Comparison of ENCODE assay signal across 9 cellular contexts in the genomic region with DNA sequence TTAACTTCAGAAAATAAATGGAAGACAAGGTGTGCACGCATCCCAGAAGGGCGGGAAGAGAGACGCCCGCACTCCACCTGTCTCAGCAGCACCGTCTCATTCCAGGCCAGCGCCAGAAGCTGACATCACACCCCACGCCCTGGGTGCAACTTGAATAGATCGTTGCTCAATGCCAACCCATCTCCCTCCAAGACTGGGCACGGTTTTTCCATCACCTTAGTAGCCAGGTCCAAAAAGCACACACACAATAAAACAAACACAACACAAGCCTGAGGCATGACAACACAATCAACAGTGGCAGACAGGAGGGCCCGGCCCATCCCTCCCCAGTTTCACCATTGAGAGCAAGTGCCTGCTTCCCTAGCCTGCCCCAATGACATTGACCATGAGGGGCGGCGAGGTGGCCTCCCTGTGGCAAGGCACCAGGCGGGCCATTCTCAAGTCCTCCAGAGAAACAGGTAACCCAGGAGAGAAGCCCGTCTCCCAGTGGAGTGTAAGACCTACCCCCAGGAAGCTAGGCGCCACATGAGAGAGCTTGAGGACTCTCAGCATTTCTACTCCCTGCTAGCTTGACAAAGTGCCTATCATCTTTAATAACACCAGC. TPM values are rescaled to one million over a fixed set of nuclear protein-coding genes. Genes with fewer than 3 reads are reported as not detected.
DNase-seq lines count a peak whose midpoint lies in the region; ATAC-seq and TF ChIP-seq lines count a peak whose summit lies in the region.
"Had no signal": no experiment of that assay in that cellular context is flagged by ENCODE, and none has a peak within 500 bp of the region (broad histone marks: within the 10 kb centered on the region; RNA-seq: fewer than 3 reads in every experiment).

No MANE protein-coding gene starts in this region.

- H3K4me1 ChIP-seq in neuronal stem cell (ENCODE audit: control insufficient read depth in 2 of 2, insufficient read depth in 1 of 2, low read depth in 1 of 2, low read length in 2 of 2) = peaks cover 30 to 40% of the 10 kb centered on the region in 2 donors

- no peak overlapping the region for H2AK5ac ChIP-seq in neuronal stem cell (ENCODE audit: low read depth, low read length)

- H3K27ac Mint-ChIP-seq in CD4-positive, alpha-beta T cell = peak overlapping the region; percentile 99

- peak overlapping the region; percentile 40 for H3K18ac ChIP-seq in neuronal stem cell (ENCODE audit: low read length)

- no peak overlapping the region for H2BK5ac ChIP-seq in neuronal stem cell (ENCODE audit: low read length)

- intact Hi-C loops in CD4-positive, alpha-beta T cell (cut with DNase I, micrococcal nuclease) = no loop called here

- peak overlapping the region; percentile 25 for H3K23ac ChIP-seq in neuronal stem cell (ENCODE audit: low read depth, low read length, poor library complexity)

- H4K91ac ChIP-seq in neuronal stem cell (ENCODE audit: low read depth, low read length, poor library complexity) = no peak overlapping the region

- no peak for ATAC-seq in CD4-positive, alpha-beta T cell (ENCODE audit: poor library complexity)
- no peak for ATAC-seq in HG03469 (IDR thresholded peaks at IDR 0.05; ENCODE audit: unreplicated experiment)
- ATAC-seq in GM21360 (IDR thresholded peaks at IDR 0.05; ENCODE audit: unreplicated experiment) = no peak

- H3K4me3 ChIP-seq in epithelial cell of esophagus (ENCODE audit: low read length) = peak overlapping the region; percentile 97
- no peak overlapping the region for H3K4me3 ChIP-seq in neuronal stem cell (ENCODE audit: low read length in 2 of 2)

- no peak overlapping the region for H2BK15ac ChIP-seq in neuronal stem cell (ENCODE audit: low read length)

- peak overlapping the region; percentile 99 for H3K4me3 Mint-ChIP-seq in CD4-positive, alpha-beta T cell

- no peak overlapping the region for H2AFZ ChIP-seq in neuronal stem cell (ENCODE audit: low read length)

- H3K27ac ChIP-seq in CD4-positive, alpha-beta T cell (ENCODE audit: low read depth, low read length) = peak overlapping the region; percentile 74
- peak overlapping the region; percentile 82 for H3K27ac ChIP-seq in RWPE1
- H3K27ac ChIP-seq in neuronal stem cell (replicated peaks; ENCODE audit: low read length) = no peak overlapping the region

- CTCF ChIA-PET in CD4-positive, alpha-beta T cell (lab: Charles Lee) = interaction anchor here (0.7 to 5.1 kb wide), 3 partner anchors 24 to 40 kb away, joined by 3 to 23 read pairs (median 12); no protein-coding TSS in a partner anchor
- CTCF ChIA-PET in RWPE1 (lab: Yijun Ruan, JAX) = interaction anchor here (0.6 to 2.6 kb wide), 6 partner anchors 38 to 348 kb away, joined by 3 to 13 read pairs (median 4); partner anchors contain the start of gene ALDH4A1

- H3K9me3 ChIP-seq in CD4-positive, alpha-beta T cell (ENCODE audit: control insufficient read depth, low read length) = no peaks in the 10 kb centered on the region
- H3K9me3 ChIP-seq in neuronal stem cell (replicated peaks in 1 of 2; ENCODE audit: control insufficient read depth in 2 of 2, insufficient read depth in 1 of 2, low read depth in 1 of 2, low read length in 2 of 2) = peaks cover 0 to 1% of the 10 kb centered on the region in 2 donors

- H3K4ac ChIP-seq in neuronal stem cell (ENCODE audit: low read length) = no peak overlapping the region

- no peak overlapping the region for H3K4me2 ChIP-seq in neuronal stem cell (ENCODE audit: insufficient read depth, low read length, poor library complexity, severe bottlenecking)

- POLR2A ChIA-PET in CD4-positive, alpha-beta T cell (lab: Charles Lee) = interaction anchor here (0.6 to 6.3 kb wide), 5 partner anchors 19 to 50 kb away, joined by 4 to 150 read pairs (median 27); partner anchors contain the start of gene ALDH4A1
- POLR2A ChIA-PET in RWPE1 (lab: Yijun Ruan, JAX; ENCODE audit: low non-redundant PET) = interaction anchor here (0.8 kb wide), 1 partner anchor 121 kb away, joined by 3 read pairs; no protein-coding TSS in a partner anchor

- H3K9me3 Mint-ChIP-seq in CD4-positive, alpha-beta T cell = no peaks in the 10 kb centered on the region

- DNase-seq in CD4-positive, alpha-beta T cell = peak in 1 of 10 experiments; percentile 27
- peak; percentile 74 for DNase-seq in RWPE1 (ENCODE audit: low spot score)
- DNase-seq in epithelial cell of esophagus (ENCODE audit: low read depth) = peak; percentile 93
- no peak for DNase-seq in neuronal stem cell (ENCODE audit: low spot score)
- no peak for DNase-seq in AG08395 (ENCODE audit: low spot score)
- no peak for DNase-seq in NCI-H524 (lab: John Stamatoyannopoulos, UW)
- DNase-seq: stimulated activated CD4-positive, alpha-beta T cell treated with anti-CD3 and anti-CD28 coated beads, Interleukin-2, amount 100 ng/mL, for 48 hours had no signal

- H2BK12ac ChIP-seq in neuronal stem cell (ENCODE audit: low read length) = no peak overlapping the region

- no peaks in the 10 kb centered on the region for H3K27me3 ChIP-seq in CD4-positive, alpha-beta T cell (ENCODE audit: control insufficient read depth, insufficient read depth, low read length)
- H3K27me3 ChIP-seq in neuronal stem cell (ENCODE audit: control insufficient read depth in 3 of 3, insufficient read depth in 3 of 3, low read depth in 1 of 3, low read length in 3 of 3) = peaks cover 4 to 28% (median 7%) of the 10 kb centered on the region in 3 experiments

- H3K9ac ChIP-seq in neuronal stem cell (ENCODE audit: low read depth, low read length, poor library complexity) = no peak overlapping the region

- no peak overlapping the region for H3K14ac ChIP-seq in neuronal stem cell (ENCODE audit: low read length)

- no peak overlapping the region for H4K8ac ChIP-seq in neuronal stem cell (ENCODE audit: low read depth, low read length)

- H2BK120ac ChIP-seq in neuronal stem cell (ENCODE audit: low read depth, low read length) = no peak overlapping the region

- H3K36me3 Mint-ChIP-seq in CD4-positive, alpha-beta T cell (ENCODE audit: low read depth) = peaks cover 32% of the 10 kb centered on the region

- WGBS in neuronal stem cell (ENCODE audit: extremely low coverage in 2 of 2, insufficient read length in 2 of 2, insufficient replicate concordance in 1 of 2), 2 donors = no CpG with 5 or more reads among the region's 15 CpGs

- no peaks in the 10 kb centered on the region for H3K27me3 Mint-ChIP-seq in CD4-positive, alpha-beta T cell

- no peak for TF ChIP-seq CTCF in CD4-positive, alpha-beta T cell (IDR thresholded peaks at IDR 0.05)
- TF ChIP-seq CTCF in RWPE1 (conservative IDR thresholded peaks at IDR 0.05; ENCODE audit: low read depth) = no peak
- peak; percentile 4 for TF ChIP-seq CTCF in epithelial cell of esophagus (IDR thresholded peaks at IDR 0.05; ENCODE audit: insufficient read depth, low read depth, low read length, missing control alignments)

- no peaks in the 10 kb centered on the region for H3K36me3 ChIP-seq in neuronal stem cell (replicated peaks in 1 of 2; ENCODE audit: control insufficient read depth in 2 of 2, insufficient read depth in 2 of 2, low read length in 2 of 2)

- peaks cover 82% of the 10 kb centered on the region for H3K4me1 Mint-ChIP-seq in CD4-positive, alpha-beta T cell (ENCODE audit: low read depth)

- H3K79me1 ChIP-seq in neuronal stem cell (ENCODE audit: low read depth, low read length) = peaks cover 6% of the 10 kb centered on the region

RNA-seq across cellular contexts. Expression of gene IFFO2, which starts 2.7 kb away (rescaled TPM):
- total RNA-seq in CD4-positive, alpha-beta T cell = 100 to 1,000 TPM; 106 to 112 TPM
- 3.4 TPM for polyA plus RNA-seq in neuronal stem cell (2013, experiment 1 of 2)
- 3.3 TPM for polyA plus RNA-seq in neuronal stem cell (2013, experiment 2 of 2)

RNA-seq across cellular contexts. Expression of gene ALDH4A1, which starts 51.4 kb away (rescaled TPM):
- under 1 TPM; 0.61 to 0.71 TPM for total RNA-seq in CD4-positive, alpha-beta T cell
- polyA plus RNA-seq in neuronal stem cell (2013, experiment 1 of 2) = 11.9 TPM
- 11.5 TPM for polyA plus RNA-seq in neuronal stem cell (2013, experiment 2 of 2)

Comparison
In these comparisons a context has a peak if more than half of its experiments do, and no peak if none do; other contexts are left out.
1. DNase-seq: peak in RWPE1 (single experiment) and epithelial cell of esophagus (single experiment); none in neuronal stem cell (single experiment), AG08395 (single experiment) and NCI-H524 (0 of 2).